ENCODE assay signal across 23 cellular contexts in genomic region chr10:78436706-78437406, GRCh38.
DNase-seq lines count a peak whose midpoint lies in the region; ATAC-seq and TF ChIP-seq lines count a peak whose summit lies in the region.
"Had no signal": no experiment of that assay in that cellular context is flagged by ENCODE, and none has a peak within 500 bp of the region (broad histone marks: within the 10 kb centered on the region; RNA-seq: fewer than 3 reads in every experiment).

No MANE protein-coding gene starts in this region.

- H3F3A ChIP-seq in MM.1S (ENCODE audit: insufficient read depth, low read length), result no peaks in the 10 kb centered on the region

- no peak overlapping the region for H3K9ac ChIP-seq in MM.1S (ENCODE audit: low read length)
- no peak overlapping the region for H3K9ac ChIP-seq in mesenchymal stem cell (ENCODE audit: low read length)

- H3K27me3 ChIP-seq in MM.1S (replicated peaks; ENCODE audit: insufficient read depth, low read length) (no peaks in the 10 kb centered on the region), mesenchymal stem cell (ENCODE audit: control insufficient read depth in 1 of 2, insufficient read depth in 1 of 2, low read length in 2 of 2) (peaks cover 0 to 3% of the 10 kb centered on the region in 2 experiments), BE2C (no peaks in the 10 kb centered on the region)
- H3K27me3 ChIP-seq: tibial artery had no signal

- no peak overlapping the region for H3K27ac ChIP-seq in MM.1S (ENCODE audit: low read length)
- no peak overlapping the region for H3K27ac ChIP-seq in mesenchymal stem cell (ENCODE audit: low read length, poor library complexity, severe bottlenecking)
- H3K27ac ChIP-seq: brain microvascular endothelial cell, epithelial cell of prostate, lower lobe of right lung, tibial artery had no signal

- 86% methylated on average over 8 of the region's 8 CpGs for WGBS in mesenchymal stem cell

- no peak overlapping the region for H3K4me2 ChIP-seq in MM.1S (ENCODE audit: low read depth, low read length)
- H3K4me2 ChIP-seq in mesenchymal stem cell (ENCODE audit: low read length, poor library complexity, severe bottlenecking), result no peak overlapping the region

- ATAC-seq in sciatic nerve, result no peak
- no peak for ATAC-seq in GM19455 (IDR thresholded peaks at IDR 0.05; ENCODE audit: unreplicated experiment)
- no peak for ATAC-seq in activated CD4-positive, CD25-positive, alpha-beta regulatory T cell treated with anti-CD3 and anti-CD28 coated beads, Interleukin-2, amount 50 U/mL, for 24 hours
- ATAC-seq: lower lobe of right lung; naive thymus-derived CD4-positive, alpha-beta T cell; stimulated activated naive CD8-positive, alpha-beta T cell treated with anti-CD3 and anti-CD28 coated beads, Interleukin-15, Interleukin-2, amounts not matched to agents 100 U/mL and 50 U/mL, for 24 hours had no signal

- H3K36me3 ChIP-seq in MM.1S (replicated peaks; ENCODE audit: insufficient read depth, low read length) (no peaks in the 10 kb centered on the region), mesenchymal stem cell (ENCODE audit: control insufficient read depth in 1 of 2, insufficient read depth in 2 of 2, low read depth in 1 of 2, low read length in 2 of 2) (no peaks in the 10 kb centered on the region), BE2C (no peaks in the 10 kb centered on the region)
- H3K36me3 ChIP-seq: brain microvascular endothelial cell, HAP-1, lower lobe of right lung, tibial artery had no signal

- H3K79me2 ChIP-seq in MM.1S (ENCODE audit: low read length), result no peaks in the 10 kb centered on the region

- H3K9me3 ChIP-seq in MM.1S (replicated peaks; ENCODE audit: insufficient read depth, low read length) (no peaks in the 10 kb centered on the region), mesenchymal stem cell (ENCODE audit: control insufficient read depth, low read length) (no peaks in the 10 kb centered on the region), BE2C (no peaks in the 10 kb centered on the region)
- H3K9me3 ChIP-seq: HAP-1, lower lobe of right lung, tibial artery had no signal

- peaks cover 7% of the 10 kb centered on the region for H3K4me1 ChIP-seq in MM.1S (ENCODE audit: low read length)
- peaks cover 20% of the 10 kb centered on the region for H3K4me1 ChIP-seq in mesenchymal stem cell (ENCODE audit: control insufficient read depth, insufficient read depth, low read depth, low read length)
- peaks cover 37% of the 10 kb centered on the region for H3K4me1 ChIP-seq in BE2C
- H3K4me1 ChIP-seq: HAP-1 had no signal

- peak overlapping the region; percentile 45 for H2BK15ac ChIP-seq in mesenchymal stem cell (ENCODE audit: low read depth, poor library complexity, severe bottlenecking)

- TF ChIP-seq CTCF in MM.1S (IDR thresholded peaks at IDR 0.05; ENCODE audit: low read length) (no peak), BE2C (IDR thresholded peaks at IDR 0.05; ENCODE audit: low read depth, low read length) (no peak)

- no peaks in the 10 kb centered on the region for H4K20me1 ChIP-seq in MM.1S (ENCODE audit: insufficient read depth, low read length)

- H3K79me1 ChIP-seq in mesenchymal stem cell (replicated peaks; ENCODE audit: low read length, poor library complexity, severe bottlenecking), result no peaks in the 10 kb centered on the region

- H3K4ac ChIP-seq in mesenchymal stem cell (ENCODE audit: low read depth in 1 of 2, low read length in 2 of 2), result no peak overlapping the region

- no peaks in the 10 kb centered on the region for H3K9me2 ChIP-seq in MM.1S (replicated peaks; ENCODE audit: insufficient read depth, low read length)

- intact Hi-C loops in sciatic nerve (cut with DNase I), result no loop called here

- H4K91ac ChIP-seq in mesenchymal stem cell (ENCODE audit: low read length), result no peak overlapping the region

- H2AFZ ChIP-seq in MM.1S (ENCODE audit: low read length) (peak overlapping the region; percentile 31; the same call in 1 of the 2 replicates), mesenchymal stem cell (ENCODE audit: low read depth, low read length) (no peak overlapping the region)

- H2BK5ac ChIP-seq in mesenchymal stem cell (ENCODE audit: low read depth, low read length, poor library complexity, severe bottlenecking), result no peak overlapping the region

- no peak overlapping the region for H3K23ac ChIP-seq in mesenchymal stem cell (ENCODE audit: low read length in 2 of 2)

- peak overlapping the region in 1 of 2 experiments; percentile 9 for H3K14ac ChIP-seq in mesenchymal stem cell (ENCODE audit: low read length in 2 of 2)

- peak overlapping the region in 1 of 2 experiments; percentile 21 for H2BK12ac ChIP-seq in mesenchymal stem cell (ENCODE audit: low read length in 2 of 2)

- H3K18ac ChIP-seq in mesenchymal stem cell (ENCODE audit: low read depth in 1 of 2, low read length in 2 of 2), result peak overlapping the region in 1 of 2 experiments; percentile 4

- H2BK120ac ChIP-seq in mesenchymal stem cell (ENCODE audit: low read depth, low read length), result no peak overlapping the region

- H3K4me3 ChIP-seq in MM.1S (ENCODE audit: low read length) (no peak overlapping the region), mesenchymal stem cell (ENCODE audit: insufficient read depth in 1 of 2, low read depth in 1 of 2, low read length in 2 of 2) (no peak overlapping the region), BE2C (ENCODE audit: low read depth, low read length) (no peak overlapping the region)
- H3K4me3 ChIP-seq: HAP-1, lower lobe of right lung, tibial artery had no signal

- H2AK5ac ChIP-seq in mesenchymal stem cell (ENCODE audit: low read length, severe bottlenecking), result no peak overlapping the region

- peak overlapping the region; percentile 20 for H4K8ac ChIP-seq in mesenchymal stem cell (ENCODE audit: low read length)

- DNase-seq in MM.1S (no peak), cerebellar cortex (ENCODE audit: low spot score) (peak; percentile 77), mesenchymal stem cell (no peak), sciatic nerve (ENCODE audit: low spot score) (peak; percentile 21), BE2C (no peak)
- DNase-seq: activated CD4-positive, alpha-beta T cell treated with anti-CD3 and anti-CD28 coated beads, Interleukin-2, amount 10 ng/mL, durations not matched to agents 7 days and 5 days; activated CD8-positive, alpha-beta memory T cell treated with anti-CD3 and anti-CD28 coated beads, Interleukin-2, amount 50 U/mL, for 4 hours; activated effector memory CD4-positive, alpha-beta T cell treated with anti-CD3 and anti-CD28 coated beads, Interleukin-2, amount 50 U/mL, for 16 hours; brain microvascular endothelial cell; CD8-positive, alpha-beta memory T cell; dermis blood vessel endothelial cell; KG1; lower lobe of right lung; naive thymus-derived CD4-positive, alpha-beta T cell; NCI-H510A; small intestine; stimulated activated CD4-positive, alpha-beta T cell treated with anti-CD3 and anti-CD28 coated beads, Interleukin-2, amount 100 ng/mL, for 48 hours; stimulated activated naive CD8-positive, alpha-beta T cell treated with anti-CD3 and anti-CD28 coated beads, Interleukin-15, Interleukin-2, amounts not matched to agents 100 U/mL and 50 U/mL, for 24 hours had no signal

Comparison
In these comparisons a context has a peak if more than half of its experiments do, and no peak if none do; other contexts are left out.
1. DNase-seq: peak in cerebellar cortex (single experiment) and sciatic nerve (single experiment); none in MM.1S (single experiment), mesenchymal stem cell (single experiment) and BE2C (single experiment).